In the genomic region with DNA sequence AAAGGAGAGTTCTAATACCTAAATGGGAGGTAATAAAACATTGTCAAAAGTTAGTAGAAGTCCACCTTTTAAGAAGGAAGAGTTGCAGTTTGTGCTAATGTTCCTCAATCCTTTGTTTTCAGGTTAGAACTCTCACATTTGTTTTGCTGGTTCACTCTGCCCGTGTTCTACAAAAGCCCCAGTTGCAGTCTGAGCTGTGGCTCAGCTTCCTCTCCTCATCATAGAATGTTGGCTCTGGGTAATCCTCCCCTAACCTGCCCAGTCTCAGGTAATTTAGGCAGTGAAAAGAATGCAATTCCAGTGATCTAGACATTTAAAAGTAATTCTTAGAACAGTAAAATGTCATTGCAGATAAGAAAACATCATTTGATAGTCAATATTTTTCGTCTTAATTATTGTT, we compare ENCODE assay signal across 22 cellular contexts.
DNase-seq lines count a peak whose midpoint lies in the region; ATAC-seq and TF ChIP-seq lines count a peak whose summit lies in the region.
"Had no signal": no experiment of that assay in that cellular context is flagged by ENCODE, and none has a peak within 500 bp of the region (broad histone marks: within the 10 kb centered on the region; RNA-seq: fewer than 3 reads in every experiment).

No MANE protein-coding gene starts in this region.

- H3K4me3 Mint-ChIP-seq in GM23338 = no peak overlapping the region
- H3K4me3 Mint-ChIP-seq in endodermal cell = no peak overlapping the region
- H3K4me3 Mint-ChIP-seq: CD4-positive, alpha-beta memory T cell; IgD-negative memory B cell had no signal

- H3K27ac ChIP-seq in GM23338 (ENCODE audit: low read depth) (0 out of 2 replicates have a peak overlapping the region, but pooled peaks have one; percentile 37), endodermal cell (ENCODE audit: low read depth, low read length) (no peak overlapping the region), stomach (no peak overlapping the region)
- H3K27ac ChIP-seq: BLaER1, GM23248, KMS-11, SJSA1 had no signal

- H3K9me3 Mint-ChIP-seq in GM23338 (no peaks in the 10 kb centered on the region; the same call in 2 of the 3 replicates), endodermal cell (peaks cover 11% of the 10 kb centered on the region)
- H3K9me3 Mint-ChIP-seq: IgD-negative memory B cell had no signal

- H3K4me1 Mint-ChIP-seq in GM23338 (peaks cover 38% of the 10 kb centered on the region), endodermal cell (peaks cover 33% of the 10 kb centered on the region)
- H3K4me1 Mint-ChIP-seq: CD4-positive, alpha-beta memory T cell had no signal

- no peaks in the 10 kb centered on the region for H4K20me1 ChIP-seq in GM23338 (replicated peaks; ENCODE audit: insufficient read depth)
- H4K20me1 ChIP-seq: BLaER1 had no signal

- 38 to 77% methylated on average over 1 of the region's 2 CpGs for WGBS in endodermal cell (ENCODE audit: insufficient coverage in 1 of 2, insufficient read length in 1 of 2), 2 experiments
- WGBS in stomach, 5 donors = 26 to 35% (median 30%) methylated on average over 2 of the region's 2 CpGs

- H3K4me1 ChIP-seq in GM23338 (ENCODE audit: insufficient read depth) (peaks cover 43% of the 10 kb centered on the region), endodermal cell (ENCODE audit: control insufficient read depth, insufficient read depth, low read length) (peaks cover 9% of the 10 kb centered on the region), neuron (ENCODE audit: insufficient read depth, low read length) (peaks cover 44% of the 10 kb centered on the region), stomach (peaks cover 0 to 9% (median 0%) of the 10 kb centered on the region in 4 donors)
- H3K4me1 ChIP-seq: BLaER1, SJSA1 had no signal

- peak overlapping the region; percentile 25; the same call in 1 of the 2 replicates for H3K4me2 ChIP-seq in GM23338
- H3K4me2 ChIP-seq: BLaER1, KMS-11 had no signal

- no peaks in the 10 kb centered on the region for H3K36me3 ChIP-seq in GM23338 (ENCODE audit: insufficient read depth)
- H3K36me3 ChIP-seq in endodermal cell (ENCODE audit: control insufficient read depth, insufficient read depth, low read length) = no peaks in the 10 kb centered on the region
- no peaks in the 10 kb centered on the region for H3K36me3 ChIP-seq in neuron (ENCODE audit: insufficient read depth, low read length)
- no peaks in the 10 kb centered on the region for H3K36me3 ChIP-seq in stomach
- H3K36me3 ChIP-seq: BLaER1, SJSA1 had no signal

- TF ChIP-seq POLR2A in stomach (IDR thresholded peaks at IDR 0.05) = no peak

- H3K9me3 ChIP-seq in endodermal cell (ENCODE audit: control insufficient read depth, low read length) (peaks cover 4% of the 10 kb centered on the region), neuron (ENCODE audit: low read length) (no peaks in the 10 kb centered on the region), stomach (no peaks in the 10 kb centered on the region)
- H3K9me3 ChIP-seq: BLaER1, SJSA1 had no signal

- intact Hi-C loops in stomach (cut with DNase I; ENCODE audit: low total_unique reads) = no loop called here

- no peaks in the 10 kb centered on the region; the same call in 1 of the 2 replicates for H3K9me2 ChIP-seq in GM23338 (ENCODE audit: insufficient read depth)

- H3K4me3 ChIP-seq in GM23338 (no peak overlapping the region), endodermal cell (ENCODE audit: low read length) (no peak overlapping the region), neuron (ENCODE audit: low read length) (no peak overlapping the region), stomach (no peak overlapping the region)
- H3K4me3 ChIP-seq: BLaER1, GM23248, SJSA1 had no signal

- H3K27ac Mint-ChIP-seq in GM23338 (peak overlapping the region; percentile 33; the same call in 1 of the 2 replicates), endodermal cell (peak overlapping the region; percentile 31)
- H3K27ac Mint-ChIP-seq: CD4-positive, alpha-beta memory T cell; IgD-negative memory B cell had no signal

- H3K79me2 ChIP-seq in GM23338 (replicated peaks; ENCODE audit: insufficient read depth) = no peaks in the 10 kb centered on the region

- TF ChIP-seq CTCF in GM23338 (conservative IDR thresholded peaks at IDR 0.05; ENCODE audit: low read depth in 2 of 2) = no peak
- no peak for TF ChIP-seq CTCF in endodermal cell (conservative IDR thresholded peaks at IDR 0.05)
- no peak for TF ChIP-seq CTCF in stomach (IDR thresholded peaks at IDR 0.05)

- H2AFZ ChIP-seq in GM23338 (peak overlapping the region; percentile 72; the same call in 1 of the 2 replicates), neuron (ENCODE audit: low read depth, low read length) (peak overlapping the region; percentile 33)
- H2AFZ ChIP-seq: GM23248 had no signal

- DNase-seq in GM23338 (ENCODE audit: low spot score) (peak; percentile 28), NCI-H146 treated with DMSO at 0.1 percent for 48 hours (lab: John Stamatoyannopoulos, UW; ENCODE audit: unreplicated experiment) (peak; percentile 13), endodermal cell (no peak), stomach (no peak)
- DNase-seq: CD4-positive, alpha-beta memory T cell; COR-L47; GM23248; NCI-H1048; NCI-H187; NCI-H524; NCI-H82; NK-92 treated with Interleukin-12 subunit alpha and Interleukin-12 subunit beta, amount 100 ng/mL, for 24 hours; Right ventricle myocardium superior; RPMI8226 had no signal

- no peaks in the 10 kb centered on the region for H3F3A ChIP-seq in GM23338 (replicated peaks; ENCODE audit: low read depth)

- ATAC-seq in GM23338 (peak; percentile 74), HG02973 (IDR thresholded peaks at IDR 0.05; ENCODE audit: unreplicated experiment) (no peak), GM21717 (IDR thresholded peaks at IDR 0.05; ENCODE audit: unreplicated experiment) (no peak)
- ATAC-seq: HCT116 had no signal

- no peak for TF ChIP-seq EP300 in stomach (IDR thresholded peaks at IDR 0.05)

- H3K9ac ChIP-seq in endodermal cell (ENCODE audit: extremely low read depth, low read length, poor library complexity, severe bottlenecking) = no peak overlapping the region
- H3K9ac ChIP-seq: BLaER1, GM23248, KMS-11 had no signal

- H3K27me3 ChIP-seq in GM23338 (ENCODE audit: insufficient read depth) (no peaks in the 10 kb centered on the region), endodermal cell (ENCODE audit: control insufficient read depth, insufficient read depth, low read length, poor library complexity, severe bottlenecking) (no peaks in the 10 kb centered on the region), neuron (ENCODE audit: insufficient read depth, low read length) (no peaks in the 10 kb centered on the region), stomach (no peaks in the 10 kb centered on the region)
- H3K27me3 ChIP-seq: BLaER1, SJSA1 had no signal

- H3K36me3 Mint-ChIP-seq in GM23338 (ENCODE audit: low read depth) (peaks cover 7% of the 10 kb centered on the region; the same call in 2 of the 3 replicates), endodermal cell (ENCODE audit: low read depth) (peaks cover 4% of the 10 kb centered on the region)
- H3K36me3 Mint-ChIP-seq: CD4-positive, alpha-beta memory T cell; IgD-negative memory B cell had no signal

- H3K27me3 Mint-ChIP-seq in GM23338 (ENCODE audit: insufficient read depth, low read depth, poor library complexity) (peaks cover 4% of the 10 kb centered on the region), endodermal cell (ENCODE audit: insufficient read depth) (no peaks in the 10 kb centered on the region)
- H3K27me3 Mint-ChIP-seq: CD4-positive, alpha-beta memory T cell had no signal

TF ChIP-seq in GM23338, 12 proteins besides CTCF, POLR2A, EP300 and RAD21 (continues in another document):
- TF ChIP-seq NANOG (IDR thresholded peaks at IDR 0.05; ENCODE audit: borderline replicate concordance) (no peak), POLR2AphosphoS5 (IDR thresholded peaks at IDR 0.05; ENCODE audit: low read depth) (no peak), CREB1 (CRISPR knock-in tag; IDR thresholded peaks at IDR 0.05; ENCODE audit: low read depth) (no peak), JUNB (IDR thresholded peaks at IDR 0.05; ENCODE audit: unreplicated experiment) (no peak), ZNF114 (CRISPR knock-in tag; IDR thresholded peaks at IDR 0.05) (no peak), STAT1 (IDR thresholded peaks at IDR 0.05; ENCODE audit: unreplicated experiment) (no peak), EZH2 (IDR thresholded peaks at IDR 0.05; ENCODE audit: low read depth, unreplicated experiment) (no peak), EZH2phosphoT487 (IDR thresholded peaks at IDR 0.05; ENCODE audit: unreplicated experiment) (no peak)
- TF ChIP-seq, protein P1, sequence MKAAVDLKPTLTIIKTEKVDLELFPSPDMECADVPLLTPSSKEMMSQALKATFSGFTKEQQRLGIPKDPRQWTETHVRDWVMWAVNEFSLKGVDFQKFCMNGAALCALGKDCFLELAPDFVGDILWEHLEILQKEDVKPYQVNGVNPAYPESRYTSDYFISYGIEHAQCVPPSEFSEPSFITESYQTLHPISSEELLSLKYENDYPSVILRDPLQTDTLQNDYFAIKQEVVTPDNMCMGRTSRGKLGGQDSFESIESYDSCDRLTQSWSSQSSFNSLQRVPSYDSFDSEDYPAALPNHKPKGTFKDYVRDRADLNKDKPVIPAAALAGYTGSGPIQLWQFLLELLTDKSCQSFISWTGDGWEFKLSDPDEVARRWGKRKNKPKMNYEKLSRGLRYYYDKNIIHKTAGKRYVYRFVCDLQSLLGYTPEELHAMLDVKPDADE (IDR thresholded peaks at IDR 0.05) = no peak
- TF ChIP-seq, protein P2, sequence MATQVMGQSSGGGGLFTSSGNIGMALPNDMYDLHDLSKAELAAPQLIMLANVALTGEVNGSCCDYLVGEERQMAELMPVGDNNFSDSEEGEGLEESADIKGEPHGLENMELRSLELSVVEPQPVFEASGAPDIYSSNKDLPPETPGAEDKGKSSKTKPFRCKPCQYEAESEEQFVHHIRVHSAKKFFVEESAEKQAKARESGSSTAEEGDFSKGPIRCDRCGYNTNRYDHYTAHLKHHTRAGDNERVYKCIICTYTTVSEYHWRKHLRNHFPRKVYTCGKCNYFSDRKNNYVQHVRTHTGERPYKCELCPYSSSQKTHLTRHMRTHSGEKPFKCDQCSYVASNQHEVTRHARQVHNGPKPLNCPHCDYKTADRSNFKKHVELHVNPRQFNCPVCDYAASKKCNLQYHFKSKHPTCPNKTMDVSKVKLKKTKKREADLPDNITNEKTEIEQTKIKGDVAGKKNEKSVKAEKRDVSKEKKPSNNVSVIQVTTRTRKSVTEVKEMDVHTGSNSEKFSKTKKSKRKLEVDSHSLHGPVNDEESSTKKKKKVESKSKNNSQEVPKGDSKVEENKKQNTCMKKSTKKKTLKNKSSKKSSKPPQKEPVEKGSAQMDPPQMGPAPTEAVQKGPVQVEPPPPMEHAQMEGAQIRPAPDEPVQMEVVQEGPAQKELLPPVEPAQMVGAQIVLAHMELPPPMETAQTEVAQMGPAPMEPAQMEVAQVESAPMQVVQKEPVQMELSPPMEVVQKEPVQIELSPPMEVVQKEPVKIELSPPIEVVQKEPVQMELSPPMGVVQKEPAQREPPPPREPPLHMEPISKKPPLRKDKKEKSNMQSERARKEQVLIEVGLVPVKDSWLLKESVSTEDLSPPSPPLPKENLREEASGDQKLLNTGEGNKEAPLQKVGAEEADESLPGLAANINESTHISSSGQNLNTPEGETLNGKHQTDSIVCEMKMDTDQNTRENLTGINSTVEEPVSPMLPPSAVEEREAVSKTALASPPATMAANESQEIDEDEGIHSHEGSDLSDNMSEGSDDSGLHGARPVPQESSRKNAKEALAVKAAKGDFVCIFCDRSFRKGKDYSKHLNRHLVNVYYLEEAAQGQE (IDR thresholded peaks at IDR 0.05; ENCODE audit: unreplicated experiment) = no peak

Comparison
In these comparisons a context has a peak if more than half of its experiments do, and no peak if none do; other contexts are left out.
1. DNase-seq: peak in GM23338 (single experiment) and NCI-H146 treated with DMSO at 0.1 percent for 48 hours (single experiment); none in endodermal cell (single experiment) and stomach (single experiment).